In the genomic region with DNA sequence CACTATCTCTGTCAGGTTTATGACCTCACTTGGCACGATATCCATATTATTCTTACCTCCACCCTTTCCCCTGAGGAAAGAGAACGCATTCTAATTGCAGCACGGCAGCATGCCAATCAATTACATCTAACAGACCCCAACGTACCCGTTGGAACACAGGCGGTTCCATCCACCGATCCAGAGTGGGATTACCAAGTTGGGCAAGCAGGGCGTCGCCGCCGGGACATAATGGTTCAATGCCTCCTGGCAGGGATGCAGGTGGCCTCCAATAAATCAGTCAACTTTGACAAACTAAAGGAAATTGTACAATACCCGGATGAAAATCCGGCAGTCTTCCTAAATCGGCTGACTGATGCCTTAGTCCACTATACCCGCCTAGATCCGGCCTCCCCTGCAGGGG, we compare ENCODE assay signal across 32 cellular contexts. TPM values are rescaled to one million over a fixed set of nuclear protein-coding genes. Genes with fewer than 3 reads are reported as not detected.
"Had no signal": no experiment of that assay in that cellular context is flagged by ENCODE, and none has a peak within 500 bp of the region (broad histone marks: within the 10 kb centered on the region; RNA-seq: fewer than 3 reads in every experiment).

No MANE protein-coding gene starts in this region.

- H3K4me1 ChIP-seq: Peyer's patch, SJSA1 had no signal

- DNase-seq: Kasumi-1, KG1, MG63, NCI-H1048, NCI-H1092 treated with DMSO at 0.1 percent for 48 hours, NCI-H1105 treated with DMSO at 0.1 percent for 48 hours, NCI-H1417, NCI-H1436, NCI-H146, NCI-H1694, NCI-H187 treated with DMSO at 0.1 percent for 48 hours, NCI-H2029, NCI-H2081, NCI-H2171 treated with DMSO at 0.1 percent for 48 hours, NCI-H2227 treated with DMSO at 0.1 percent for 48 hours, NCI-H345, NCI-H446, NCI-H510A treated with DMSO at 0.1 percent for 48 hours, NCI-H524 treated with DMSO at 0.1 percent for 48 hours, NCI-H526 treated with DMSO at 0.1 percent for 48 hours, NCI-H774, PC-3, Peyer's patch, Right ventricle myocardium superior, RPMI8226, SHP77 treated with DMSO at 0.1 percent for 48 hours, SK-N-SH, SW 1271 had no signal

- H3K36me3 ChIP-seq: MG63, Peyer's patch, SJSA1 had no signal

- ATAC-seq: PC-3 had no signal

- H3K9me3 ChIP-seq: MG63, Peyer's patch, SJSA1, SK-N-SH had no signal

- H3K27me3 ChIP-seq: MG63, Peyer's patch, SJSA1 had no signal

- H3K27ac ChIP-seq: Peyer's patch, SJSA1 had no signal

- H3K4me3 ChIP-seq: MG63, Peyer's patch, SJSA1 had no signal

RNA-seq across cellular contexts. Expression of gene OR56A3, which starts 12.1 kb away (rescaled TPM):
- total RNA-seq: M059J, NCI-H460, OCI-LY7, PC-3, Peyer's patch, Right ventricle myocardium superior, SJSA1 had no signal

RNA-seq across cellular contexts. Expression of gene OR52E5, which starts 37.0 kb away (rescaled TPM):
- total RNA-seq: M059J, NCI-H460, OCI-LY7, PC-3, Peyer's patch, Right ventricle myocardium superior, SJSA1 had no signal

RNA-seq across cellular contexts. Expression of gene OR56A5, which starts 38.3 kb away (rescaled TPM):
- total RNA-seq: M059J, NCI-H460, OCI-LY7, PC-3, Peyer's patch, Right ventricle myocardium superior, SJSA1 had no signal

RNA-seq across cellular contexts. Expression of gene OR52E4, which starts 49.6 kb away (rescaled TPM):
- total RNA-seq: M059J, NCI-H460, OCI-LY7, PC-3, Peyer's patch, Right ventricle myocardium superior, SJSA1 had no signal

RNA-seq across cellular contexts. Expression of gene OR52L1, which starts 56.8 kb away (rescaled TPM):
- total RNA-seq: NCI-H460, OCI-LY7, PC-3, Peyer's patch, Right ventricle myocardium superior, SJSA1 had no signal
